ENCODE assay signal across 1 cellular context in genomic region chr9:8395022-8395421, GRCh38.
TF ChIP-seq lines count a peak whose summit lies in the region.

No MANE protein-coding gene starts in this region.

TF ChIP-seq in GM23338, 12 proteins besides CTCF, POLR2A, EP300 and RAD21 (continued from another document):
- TF ChIP-seq EZH2phosphoT487 (IDR thresholded peaks at IDR 0.05; ENCODE audit: unreplicated experiment) (no peak), ETS1 (IDR thresholded peaks at IDR 0.05) (no peak), ZNF462 (CRISPR knock-in tag; IDR thresholded peaks at IDR 0.05) (no peak), REST (IDR thresholded peaks at IDR 0.05; ENCODE audit: unreplicated experiment) (no peak), STAT1 (IDR thresholded peaks at IDR 0.05; ENCODE audit: unreplicated experiment) (no peak), ZNF331 (CRISPR knock-in tag; IDR thresholded peaks at IDR 0.05; ENCODE audit: low read depth) (no peak)
TF ChIP-seq in GM23338: peak in this region for 0.
